In genomic region chr6:144295981-144296767, GRCh38 we compare ENCODE assay signal across 1 cellular context.
TF ChIP-seq lines count a peak whose summit lies in the region.

No MANE protein-coding gene starts in this region.

TF ChIP-seq in GM23338, 12 proteins besides CTCF, POLR2A, EP300 and RAD21 (continued from another document):
- TF ChIP-seq ZNF462 (CRISPR knock-in tag; IDR thresholded peaks at IDR 0.05) (no peak), ETS1 (IDR thresholded peaks at IDR 0.05) (no peak), ZNF331 (CRISPR knock-in tag; IDR thresholded peaks at IDR 0.05; ENCODE audit: low read depth) (no peak), NANOG (IDR thresholded peaks at IDR 0.05; ENCODE audit: borderline replicate concordance) (no peak), CREB1 (CRISPR knock-in tag; IDR thresholded peaks at IDR 0.05; ENCODE audit: low read depth) (no peak), JUNB (IDR thresholded peaks at IDR 0.05; ENCODE audit: unreplicated experiment) (no peak), EZH2 (IDR thresholded peaks at IDR 0.05; ENCODE audit: low read depth, unreplicated experiment) (no peak), REST (IDR thresholded peaks at IDR 0.05; ENCODE audit: unreplicated experiment) (no peak), POLR2AphosphoS5 (IDR thresholded peaks at IDR 0.05; ENCODE audit: low read depth) (no peak), STAT1 (IDR thresholded peaks at IDR 0.05; ENCODE audit: unreplicated experiment) (no peak)
